ENCODE assay signal across 15 cellular contexts in genomic region chr12:21419009-21419699, GRCh38. TPM values are rescaled to one million over a fixed set of nuclear protein-coding genes. Genes with fewer than 3 reads are reported as not detected.
"Had no signal": no experiment of that assay in that cellular context is flagged by ENCODE, and none has a peak within 500 bp of the region (broad histone marks: within the 10 kb centered on the region; RNA-seq: fewer than 3 reads in every experiment).

No MANE protein-coding gene starts in this region.

RNA-seq across cellular contexts. Expression of gene IAPP, which starts 46.5 kb away (rescaled TPM):
- total RNA-seq: activated CD4-positive, alpha-beta memory T cell treated with anti-CD3 and anti-CD28 coated beads, Interleukin-2, amount 10 ng/mL, durations not matched to agents 7 days and 5 days; activated CD4-positive, alpha-beta T cell treated with anti-CD3 and anti-CD28 coated beads, Interleukin-2, amount 10 ng/mL, durations not matched to agents 7 days and 5 days; activated naive CD8-positive, alpha-beta T cell treated with anti-CD3 and anti-CD28 coated beads, Interleukin-2, amount 10 ng/mL, durations not matched to agents 7 days and 5 days; ascending aorta; dorsolateral prefrontal cortex; gastroesophageal sphincter; hepatocyte; left lung; lower lobe of right lung; naive thymus-derived CD8-positive, alpha-beta T cell; osteoblast; spleen; suprapubic skin; upper lobe of right lung had no signal
- polyA plus RNA-seq: cardiac muscle cell; hepatocyte; naive thymus-derived CD8-positive, alpha-beta T cell had no signal
